12 cellular contexts compared by ENCODE assay signal in the genomic region with DNA sequence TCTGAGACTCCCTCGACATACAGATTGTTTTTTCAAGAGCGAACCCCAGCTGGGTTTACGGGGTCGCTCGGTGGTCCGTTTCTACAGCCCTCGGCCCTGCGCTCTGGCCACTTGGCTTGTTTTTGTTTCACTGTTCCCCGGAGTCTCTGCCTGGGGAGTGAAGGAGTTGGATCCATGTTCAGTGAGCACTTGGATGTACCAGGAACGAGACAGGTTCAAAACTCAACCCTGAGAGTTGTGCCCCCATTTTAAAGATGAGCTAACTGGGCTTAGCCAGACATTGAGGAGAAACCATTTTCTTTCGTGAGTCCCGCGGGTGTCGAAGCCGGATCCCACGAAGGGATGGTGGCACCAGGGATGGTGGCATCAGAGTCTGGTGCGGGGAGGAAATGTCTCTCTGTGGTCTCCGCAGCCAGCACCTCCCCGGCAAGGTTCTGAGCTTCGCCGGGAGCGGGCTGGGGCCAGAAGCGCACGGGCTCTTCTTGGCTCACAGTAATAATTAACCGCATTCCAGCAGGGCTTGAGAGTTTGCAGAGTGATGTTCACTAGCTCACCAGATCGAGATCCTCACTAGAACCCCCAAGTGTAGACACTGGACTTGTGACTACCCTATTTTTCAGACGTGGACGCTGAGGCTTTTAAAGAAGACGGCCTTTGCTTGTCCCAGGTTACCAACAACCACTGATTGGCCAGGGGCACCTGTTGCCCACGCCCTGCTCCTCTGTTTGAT. TPM values are rescaled to one million over a fixed set of nuclear protein-coding genes. Genes with fewer than 3 reads are reported as not detected.
A peak's percentile ranks its signal among the peaks of the same experiment; 100 is the strongest.
DNase-seq lines count a peak whose midpoint lies in the region; TF ChIP-seq lines count a peak whose summit lies in the region.
"Had no signal": no experiment of that assay in that cellular context is flagged by ENCODE, and none has a peak within 500 bp of the region (broad histone marks: within the 10 kb centered on the region; RNA-seq: fewer than 3 reads in every experiment).

No MANE protein-coding gene starts in this region.

- H3K9me3 Mint-ChIP-seq in neural progenitor cell, result no peaks in the 10 kb centered on the region

- H3K27ac ChIP-seq in esophagus squamous epithelium (no peak overlapping the region), neural progenitor cell (no peak overlapping the region)
- H3K27ac ChIP-seq: HL-60 had no signal

- H3K27me3 ChIP-seq in esophagus squamous epithelium, result peaks cover 20 to 100% (median 32%) of the 10 kb centered on the region in 4 donors
- H3K27me3 ChIP-seq in neural progenitor cell, result peaks cover 97% of the 10 kb centered on the region

- TF ChIP-seq POLR2A in esophagus squamous epithelium (IDR thresholded peaks at IDR 0.05), result no peak

- TF ChIP-seq CTCF in AG04449 (IDR thresholded peaks at IDR 0.05; ENCODE audit: insufficient read depth, low read length, missing control alignments) (no peak), esophagus squamous epithelium (IDR thresholded peaks at IDR 0.05) (no peak), neural progenitor cell (IDR thresholded peaks at IDR 0.05) (no peak)

- no peak overlapping the region for H3K27ac Mint-ChIP-seq in neural progenitor cell
- H3K27ac Mint-ChIP-seq: effector memory CD8-positive, alpha-beta T cell had no signal

- peaks cover 73% of the 10 kb centered on the region for H4K20me1 ChIP-seq in neural progenitor cell (ENCODE audit: low read depth)

- POLR2A ChIA-PET in AG04449 (lab: Yijun Ruan, JAX), result no interaction called here

- CTCF ChIA-PET in AG04449 (lab: Yijun Ruan, JAX), result no interaction called here

- peaks cover 75% of the 10 kb centered on the region for H3K4me1 Mint-ChIP-seq in neural progenitor cell

- H3K4me3 ChIP-seq in AG04449 (ENCODE audit: low read depth, low read length), result peak overlapping the region; percentile 56
- H3K4me3 ChIP-seq in esophagus squamous epithelium, result peak overlapping the region; percentile 44 to 76 (median 53)
- H3K4me3 ChIP-seq in neural progenitor cell, result peak overlapping the region; percentile 62

- DNase-seq in AG04449 (ENCODE audit: low read depth, low spot score) (no peak), LHCN-M2 (ENCODE audit: low read depth) (peak; percentile 7), esophagus squamous epithelium (lab: John Stamatoyannopoulos, UW) (no peak), neural progenitor cell (ENCODE audit: low spot score) (peak; percentile 56), AG20443 (ENCODE audit: low spot score) (no peak), NOMO-1 (lab: John Stamatoyannopoulos, UW; ENCODE audit: unreplicated experiment in 2 of 2) (no peak), islet precursor cell (no peak), AG08395 (ENCODE audit: low spot score) (no peak)
- DNase-seq: effector memory CD8-positive, alpha-beta T cell; NCI-H446; posterior cingulate gyrus had no signal

- peaks cover 34% of the 10 kb centered on the region for H3K36me3 Mint-ChIP-seq in neural progenitor cell

- peak overlapping the region; percentile 88 for H3K4me3 Mint-ChIP-seq in neural progenitor cell
- H3K4me3 Mint-ChIP-seq: effector memory CD8-positive, alpha-beta T cell had no signal

- no peaks in the 10 kb centered on the region for H3K79me2 ChIP-seq in neural progenitor cell (ENCODE audit: low read depth)

- WGBS in esophagus squamous epithelium, 2 donors, result 25% methylated on average over 10 of the region's 30 CpGs; no CpG with 5 or more reads in 1 of the 2 donors

- peak overlapping the region; percentile 87 for H3K4me2 ChIP-seq in neural progenitor cell

- peaks cover 6 to 41% (median 9%) of the 10 kb centered on the region in 3 donors for H3K4me1 ChIP-seq in esophagus squamous epithelium
- H3K4me1 ChIP-seq in neural progenitor cell, result peaks cover 23% of the 10 kb centered on the region

- intact Hi-C loops in esophagus squamous epithelium (cut with DNase I), result no loop called here

- peaks cover 79% of the 10 kb centered on the region for H3K27me3 Mint-ChIP-seq in neural progenitor cell (ENCODE audit: insufficient read depth, low read depth)

- peaks cover 30% of the 10 kb centered on the region for H3F3A ChIP-seq in neural progenitor cell (ENCODE audit: low read depth)

- H3K9me3 ChIP-seq in esophagus squamous epithelium, result no peaks in the 10 kb centered on the region
- H3K9me3 ChIP-seq in neural progenitor cell (ENCODE audit: low read depth), result no peaks in the 10 kb centered on the region

- H3K36me3 ChIP-seq in esophagus squamous epithelium, result no peaks in the 10 kb centered on the region
- H3K36me3 ChIP-seq in neural progenitor cell, result no peaks in the 10 kb centered on the region

- no peak overlapping the region for H3K9ac ChIP-seq in neural progenitor cell

- peak overlapping the region; percentile 67 for H2AFZ ChIP-seq in neural progenitor cell (replicated peaks)

RNA-seq across cellular contexts. Expression of a gene that starts 1.0 kb away (rescaled TPM):
- total RNA-seq in LHCN-M2 (2014; rRNA removed) (4.0 and 4.9 TPM in 2 replicates), esophagus squamous epithelium (1 to 10 TPM in 2 of 4 donors, under 1 TPM in 1, not detected in 1; 0.19 to 2.5 (median 1.6) TPM), neural progenitor cell (ENCODE audit: low replicate concordance) (0.30 and 0.93 TPM in 2 replicates)
- polyA plus RNA-seq in LHCN-M2 (2012), result 3.9 TPM

Comparison
In these comparisons a context has a peak if more than half of its experiments do, and no peak if none do; other contexts are left out.
1. DNase-seq: peak in LHCN-M2 (single experiment) and neural progenitor cell (single experiment); none in AG04449 (single experiment), esophagus squamous epithelium (single experiment), AG20443 (single experiment), NOMO-1 (0 of 2), islet precursor cell (single experiment) and AG08395 (single experiment).
2. Peak in every context shown above with its lines, with median percentiles within 50 percentile points of each other: H3K4me3 ChIP-seq.